22 cellular contexts compared by ENCODE assay signal in genomic region chr4:24140892-24141291, GRCh38.
"Had no signal": no experiment of that assay in that cellular context is flagged by ENCODE, and none has a peak within 500 bp of the region (broad histone marks: within the 10 kb centered on the region; RNA-seq: fewer than 3 reads in every experiment).

No MANE protein-coding gene starts in this region.

- H3K4me1 ChIP-seq: colonic mucosa, esophagus squamous epithelium, left lung, lower lobe of right lung had no signal

- ATAC-seq: effector memory CD8-positive, alpha-beta T cell; esophagus mucosa; gastrocnemius medialis; left cardiac atrium; left lung; lower lobe of right lung had no signal

- H3K27ac ChIP-seq: colonic mucosa, epithelial cell of prostate, esophagus squamous epithelium, gastrocnemius medialis, heart right ventricle, left lung, lower lobe of right lung had no signal

- DNase-seq: colonic mucosa; cortex of kidney; effector CD8-positive, alpha-beta T cell; effector memory CD8-positive, alpha-beta T cell; endodermal cell; erythroblast; esophagus squamous epithelium; foreskin fibroblast; foreskin melanocyte; gastrocnemius medialis; glutamatergic neuron; head of caudate nucleus; heart right ventricle; hippocampal formation; left cardiac atrium; left lung; left ventricle myocardium superior; lower lobe of right lung; mesendoderm; midbrain had no signal

- H3K27me3 ChIP-seq: colonic mucosa, esophagus squamous epithelium, gastrocnemius medialis, heart right ventricle, left lung had no signal

- H3K4me3 ChIP-seq: colonic mucosa, esophagus squamous epithelium, gastrocnemius medialis, heart right ventricle, left lung, lower lobe of right lung had no signal

- H3K9me3 ChIP-seq: colonic mucosa, esophagus squamous epithelium, gastrocnemius medialis, heart right ventricle, left lung, lower lobe of right lung had no signal

- H3K36me3 ChIP-seq: colonic mucosa, esophagus squamous epithelium, gastrocnemius medialis, heart right ventricle, left lung, lower lobe of right lung had no signal
